Comparison of ENCODE assay signal across 15 cellular contexts in the genomic region with DNA sequence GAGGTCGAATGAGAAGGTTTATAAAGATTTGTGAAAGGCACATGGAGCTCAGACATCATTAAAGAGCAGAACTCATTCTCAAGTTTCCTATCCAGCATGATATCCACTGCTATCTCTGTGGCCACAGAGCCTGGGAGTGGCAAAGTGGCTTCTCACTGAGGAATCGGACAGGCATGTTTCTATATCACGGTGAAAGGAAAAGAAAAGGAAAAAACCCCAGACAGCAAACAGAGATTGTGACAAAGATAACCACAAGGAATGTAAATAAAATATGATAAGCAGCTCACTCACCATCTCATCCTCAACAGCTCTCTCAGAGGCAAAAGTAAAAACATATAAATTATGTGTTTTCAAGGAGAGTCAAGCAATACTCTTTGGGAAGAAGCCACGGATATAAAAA. TPM values are rescaled to one million over a fixed set of nuclear protein-coding genes. Genes with fewer than 3 reads are reported as not detected.
DNase-seq lines count a peak whose midpoint lies in the region; ATAC-seq and TF ChIP-seq lines count a peak whose summit lies in the region.
"Had no signal": no experiment of that assay in that cellular context is flagged by ENCODE, and none has a peak within 500 bp of the region (broad histone marks: within the 10 kb centered on the region; RNA-seq: fewer than 3 reads in every experiment).

No MANE protein-coding gene starts in this region.

- POLR2A ChIA-PET in Caco-2 (lab: Charles Lee) (no interaction called here), WTC11 (lab: Charles Lee) (no interaction called here)

- H3K4me2 ChIP-seq in hepatocyte, result peak overlapping the region; percentile 93
- H3K4me2 ChIP-seq in skeletal muscle satellite cell (ENCODE audit: low read length), result peak overlapping the region; percentile 88
- H3K4me2 ChIP-seq: BLaER1 treated with 17β-estradiol and CSF1 and Interleukin-3, amounts not matched to agents 10 nM and 100 nM had no signal

- intact Hi-C loops in Caco-2 (cut with micrococcal nuclease; ENCODE audit: unreplicated experiment), result loop anchor here (1.0 kb wide), 2 partner anchors 108 to 135 kb away; no protein-coding TSS in a partner anchor

- BruUV-seq in Caco-2 (replicated peaks; lab: Mats Ljungman, UMichigan), result no TSS peak

- H3K4me3 ChIP-seq in Caco-2 (ENCODE audit: low read depth, low read length) (no peak overlapping the region), hepatocyte (no peak overlapping the region), skeletal muscle satellite cell (ENCODE audit: low read length) (no peak overlapping the region)
- H3K4me3 ChIP-seq: BLaER1 treated with 17β-estradiol and CSF1 and Interleukin-3, amounts not matched to agents 10 nM and 100 nM had no signal

- H4K20me1 ChIP-seq in hepatocyte (ENCODE audit: insufficient read depth, poor library complexity, severe bottlenecking), result no peaks in the 10 kb centered on the region
- H4K20me1 ChIP-seq: BLaER1 treated with 17β-estradiol and CSF1 and Interleukin-3, amounts not matched to agents 10 nM and 100 nM had no signal

- ATAC-seq in WTC11, result no peak

- DNase-seq in Caco-2 (peak in 1 of 2 experiments; percentile 24), RPMI7951 (ENCODE audit: low read depth) (peak; percentile 77), hepatocyte (ENCODE audit: low spot score) (no peak), kidney tubule cell (ENCODE audit: low spot score) (no peak), WTC11 (ENCODE audit: low spot score) (no peak), occipital lobe (lab: John Stamatoyannopoulos, UW) (no peak)
- DNase-seq in activated naive CD8-positive, alpha-beta T cell treated with anti-CD3 and anti-CD28 coated beads for 36 hours, result no peak
- DNase-seq: activated CD4-positive, CD25-positive, alpha-beta regulatory T cell; effector CD8-positive, alpha-beta T cell; Karpas-422; NCI-H2081 treated with DMSO at 0.1 percent for 48 hours; SW 1271 had no signal

- H3K27ac Mint-ChIP-seq in Caco-2 (ENCODE audit: unreplicated experiment) (no peak overlapping the region), WTC11 (no peak overlapping the region)
- no peak overlapping the region for H3K27ac Mint-ChIP-seq in activated naive CD8-positive, alpha-beta T cell treated with anti-CD3 and anti-CD28 coated beads for 36 hours

- H3K4me3 Mint-ChIP-seq in Caco-2 (ENCODE audit: unreplicated experiment) (peak overlapping the region; percentile 10), WTC11 (no peak overlapping the region)
- H3K4me3 Mint-ChIP-seq in activated naive CD8-positive, alpha-beta T cell treated with anti-CD3 and anti-CD28 coated beads for 36 hours, result no peak overlapping the region

- H3K36me3 ChIP-seq in Caco-2 (ENCODE audit: control insufficient read depth, insufficient read depth, low read length) (no peaks in the 10 kb centered on the region), hepatocyte (replicated peaks; ENCODE audit: insufficient read depth, low read depth) (no peaks in the 10 kb centered on the region), skeletal muscle satellite cell (ENCODE audit: insufficient read depth, low read length) (no peaks in the 10 kb centered on the region)
- H3K36me3 ChIP-seq: BLaER1 treated with 17β-estradiol and CSF1 and Interleukin-3, amounts not matched to agents 10 nM and 100 nM had no signal

- no peak for TF ChIP-seq CTCF in Caco-2 (IDR thresholded peaks at IDR 0.05; ENCODE audit: insufficient read depth in 1 of 2, low read depth in 1 of 2, low read length in 1 of 2, severe bottlenecking in 1 of 2, unreplicated experiment in 1 of 2)
- no peak for TF ChIP-seq CTCF in hepatocyte (IDR thresholded peaks at IDR 0.05; ENCODE audit: poor library complexity)
- no peak for TF ChIP-seq CTCF in WTC11 (IDR thresholded peaks at IDR 0.05)

- CTCF ChIA-PET in Caco-2 (lab: Charles Lee), result interaction anchor here (1.2 kb wide), 1 partner anchor 139 kb away, joined by 4 read pairs; no protein-coding TSS in a partner anchor
- CTCF ChIA-PET in WTC11 (lab: Charles Lee), result no interaction called here

- H3K4me1 ChIP-seq in Caco-2 (peaks cover 19% of the 10 kb centered on the region), hepatocyte (ENCODE audit: insufficient read depth) (peaks cover 19% of the 10 kb centered on the region), skeletal muscle satellite cell (ENCODE audit: control insufficient read depth, insufficient read depth, low read length) (peaks cover 18% of the 10 kb centered on the region)

- WGBS in hepatocyte (ENCODE audit: low lambda C conversion rate, missing lambda C conversion rate), result 50% methylated on average over 4 of the region's 4 CpGs

- H3K9ac ChIP-seq in skeletal muscle satellite cell (ENCODE audit: low read depth, low read length), result no peak overlapping the region
- H3K9ac ChIP-seq: BLaER1 treated with 17β-estradiol and CSF1 and Interleukin-3, amounts not matched to agents 10 nM and 100 nM had no signal

- H3K27ac ChIP-seq in hepatocyte, result no peak overlapping the region
- H3K27ac ChIP-seq: BLaER1 treated with 17β-estradiol and CSF1 and Interleukin-3, amounts not matched to agents 10 nM and 100 nM had no signal

- H2AFZ ChIP-seq in hepatocyte, result no peak overlapping the region

- H3K9me3 Mint-ChIP-seq in Caco-2 (ENCODE audit: unreplicated experiment) (no peaks in the 10 kb centered on the region), WTC11 (no peaks in the 10 kb centered on the region)
- no peaks in the 10 kb centered on the region for H3K9me3 Mint-ChIP-seq in activated naive CD8-positive, alpha-beta T cell treated with anti-CD3 and anti-CD28 coated beads for 36 hours

- no peaks in the 10 kb centered on the region for H3K9me2 ChIP-seq in hepatocyte (replicated peaks; ENCODE audit: insufficient read depth)

- peaks cover 63% of the 10 kb centered on the region for H3K79me2 ChIP-seq in hepatocyte

- H3K27me3 ChIP-seq in Caco-2 (replicated peaks; ENCODE audit: control insufficient read depth, insufficient read depth, low read length), result no peaks in the 10 kb centered on the region
- no peaks in the 10 kb centered on the region for H3K27me3 ChIP-seq in hepatocyte
- H3K27me3 ChIP-seq in skeletal muscle satellite cell (ENCODE audit: control insufficient read depth, insufficient read depth, low read length), result no peaks in the 10 kb centered on the region
- H3K27me3 ChIP-seq: BLaER1 treated with 17β-estradiol and CSF1 and Interleukin-3, amounts not matched to agents 10 nM and 100 nM had no signal

- H3K36me3 Mint-ChIP-seq in Caco-2 (ENCODE audit: insufficient read depth, unreplicated experiment) (no peaks in the 10 kb centered on the region), WTC11 (no peaks in the 10 kb centered on the region)
- no peaks in the 10 kb centered on the region for H3K36me3 Mint-ChIP-seq in activated naive CD8-positive, alpha-beta T cell treated with anti-CD3 and anti-CD28 coated beads for 36 hours

- H3K27me3 Mint-ChIP-seq in Caco-2 (ENCODE audit: insufficient read depth, unreplicated experiment) (no peaks in the 10 kb centered on the region), WTC11 (ENCODE audit: low read depth) (peaks cover 38% of the 10 kb centered on the region)
- peaks cover 39% of the 10 kb centered on the region for H3K27me3 Mint-ChIP-seq in activated naive CD8-positive, alpha-beta T cell treated with anti-CD3 and anti-CD28 coated beads for 36 hours

- peaks cover 14% of the 10 kb centered on the region for H3K4me1 Mint-ChIP-seq in Caco-2 (ENCODE audit: low read depth, unreplicated experiment)
- no peaks in the 10 kb centered on the region for H3K4me1 Mint-ChIP-seq in activated naive CD8-positive, alpha-beta T cell treated with anti-CD3 and anti-CD28 coated beads for 36 hours
- peaks cover 13% of the 10 kb centered on the region for H3K4me1 Mint-ChIP-seq in WTC11

- H3K9me3 ChIP-seq in Caco-2 (no peaks in the 10 kb centered on the region), hepatocyte (ENCODE audit: low read depth) (no peaks in the 10 kb centered on the region), skeletal muscle satellite cell (replicated peaks; ENCODE audit: low read length) (no peaks in the 10 kb centered on the region)

TF ChIP-seq in WTC11, 78 proteins besides CTCF, POLR2A, EP300 and RAD21 (continues in another document):
- TF ChIP-seq OVOL2 (CRISPR knock-in tag; IDR thresholded peaks at IDR 0.05; ENCODE audit: borderline replicate concordance) (no peak), NR2C2 (CRISPR knock-in tag; IDR thresholded peaks at IDR 0.05) (no peak), ETV6 (CRISPR knock-in tag; IDR thresholded peaks at IDR 0.05) (no peak), FOXJ3 (CRISPR knock-in tag; IDR thresholded peaks at IDR 0.05; ENCODE audit: borderline replicate concordance) (no peak), RORB (CRISPR knock-in tag; IDR thresholded peaks at IDR 0.05) (no peak)
- TF ChIP-seq, protein P1, sequence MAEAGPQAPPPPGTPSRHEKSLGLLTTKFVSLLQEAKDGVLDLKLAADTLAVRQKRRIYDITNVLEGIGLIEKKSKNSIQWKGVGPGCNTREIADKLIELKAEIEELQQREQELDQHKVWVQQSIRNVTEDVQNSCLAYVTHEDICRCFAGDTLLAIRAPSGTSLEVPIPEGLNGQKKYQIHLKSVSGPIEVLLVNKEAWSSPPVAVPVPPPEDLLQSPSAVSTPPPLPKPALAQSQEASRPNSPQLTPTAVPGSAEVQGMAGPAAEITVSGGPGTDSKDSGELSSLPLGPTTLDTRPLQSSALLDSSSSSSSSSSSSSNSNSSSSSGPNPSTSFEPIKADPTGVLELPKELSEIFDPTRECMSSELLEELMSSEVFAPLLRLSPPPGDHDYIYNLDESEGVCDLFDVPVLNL (CRISPR knock-in tag; IDR thresholded peaks at IDR 0.05; ENCODE audit: borderline replicate concordance, low read depth), result no peak
- TF ChIP-seq, protein P2, sequence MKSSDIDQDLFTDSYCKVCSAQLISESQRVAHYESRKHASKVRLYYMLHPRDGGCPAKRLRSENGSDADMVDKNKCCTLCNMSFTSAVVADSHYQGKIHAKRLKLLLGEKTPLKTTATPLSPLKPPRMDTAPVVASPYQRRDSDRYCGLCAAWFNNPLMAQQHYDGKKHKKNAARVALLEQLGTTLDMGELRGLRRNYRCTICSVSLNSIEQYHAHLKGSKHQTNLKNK (CRISPR knock-in tag; IDR thresholded peaks at IDR 0.05), result no peak

RNA-seq across cellular contexts. Expression of gene PID1, which starts 2.5 kb away (rescaled TPM):
- total RNA-seq in Caco-2 (2022) (9.8 and 11.3 TPM in 2 replicates), hepatocyte (26.7 and 27.8 TPM in 2 replicates), WTC11 (2021) (1.2 to 2.6 TPM (median 1.3 TPM) in 3 replicates), occipital lobe (46.2 TPM)
- total RNA-seq in RPMI7951 (2014; rRNA removed; shearing (Covaris generic)), result 15.9 and 23.8 TPM in 2 replicates
- 24.6 and 31.1 TPM in 2 replicates for polyA plus RNA-seq in hepatocyte
- 16.8 and 24.3 TPM in 2 replicates for total RNA-seq in skeletal muscle satellite cell (2012; rRNA removed)
- not detected for total RNA-seq in activated naive CD8-positive, alpha-beta T cell treated with anti-CD3 and anti-CD28 coated beads for 36 hours
- total RNA-seq: osteocyte had no signal
